ENCODE assay signal across 15 cellular contexts in genomic region chr15:44015555-44015954, GRCh38.
A peak's percentile ranks its signal among the peaks of the same experiment; 100 is the strongest.
DNase-seq lines count a peak whose midpoint lies in the region; ATAC-seq and TF ChIP-seq lines count a peak whose summit lies in the region.
"Had no signal": no experiment of that assay in that cellular context is flagged by ENCODE, and none has a peak within 500 bp of the region (broad histone marks: within the 10 kb centered on the region; RNA-seq: fewer than 3 reads in every experiment).

No MANE protein-coding gene starts in this region.

- TF ChIP-seq CTCF in fibroblast of lung (conservative IDR thresholded peaks at IDR 0.05 in 1 of 2, IDR thresholded peaks at IDR 0.05 in 1 of 2; ENCODE audit: low read depth in 1 of 2, low read length in 2 of 2) (no peak), right lobe of liver (IDR thresholded peaks at IDR 0.05) (no peak), omental fat pad (IDR thresholded peaks at IDR 0.05) (no peak)

- no peaks in the 10 kb centered on the region for H3K36me3 ChIP-seq in adipocyte (ENCODE audit: control insufficient read depth, insufficient read depth, low read length, severe bottlenecking)
- H3K36me3 ChIP-seq in fibroblast of lung (ENCODE audit: control insufficient read depth, insufficient read depth, low read length): no peaks in the 10 kb centered on the region
- no peaks in the 10 kb centered on the region for H3K36me3 ChIP-seq in right lobe of liver
- H3K36me3 ChIP-seq: MG63, Peyer's patch had no signal

- peaks cover 12% of the 10 kb centered on the region for H3K4me1 ChIP-seq in adipocyte (ENCODE audit: control insufficient read depth, insufficient read depth, low read length)
- no peaks in the 10 kb centered on the region for H3K4me1 ChIP-seq in fibroblast of lung (ENCODE audit: control insufficient read depth, extremely low read depth, insufficient read depth, low read length)
- no peaks in the 10 kb centered on the region for H3K4me1 ChIP-seq in right lobe of liver
- H3K4me1 ChIP-seq: Peyer's patch had no signal

- DNase-seq in adipocyte (ENCODE audit: low read depth): peak; percentile 67
- peak; percentile 37 to 47 for DNase-seq in fibroblast of lung (ENCODE audit: low read depth in 2 of 2)
- DNase-seq in right lobe of liver: no peak
- DNase-seq in COR-L47 (lab: John Stamatoyannopoulos, UW): no peak
- no peak for DNase-seq in omental fat pad (ENCODE audit: low spot score)
- DNase-seq: CD8-positive, alpha-beta T cell; KG1; MG63; NCI-H1092 treated with DMSO at 0.1 percent for 48 hours; NCI-H1694; NCI-H82; Peyer's patch; SIG-M5 had no signal

- ATAC-seq in right lobe of liver: peak in 3 of 4 donors; percentile 21 to 67 (median 33)
- ATAC-seq in HG03378 (IDR thresholded peaks at IDR 0.05; ENCODE audit: unreplicated experiment): no peak
- ATAC-seq in omental fat pad (ENCODE audit: low FRiP score): no peak
- ATAC-seq: CD8-positive, alpha-beta T cell had no signal

- H3K4me3 ChIP-seq in adipocyte (ENCODE audit: low read length): no peak overlapping the region
- H3K4me3 ChIP-seq in fibroblast of lung (replicated peaks in 1 of 4; ENCODE audit: control extremely low read depth in 1 of 4, insufficient read depth in 1 of 4, low read depth in 3 of 4, low read length in 4 of 4): no peak overlapping the region
- no peak overlapping the region for H3K4me3 ChIP-seq in right lobe of liver
- H3K4me3 ChIP-seq: MG63, Peyer's patch had no signal

- no peak overlapping the region for H3K4me2 ChIP-seq in fibroblast of lung (ENCODE audit: extremely low read depth, insufficient read depth, low read length)

- peaks cover 8% of the 10 kb centered on the region for H3K27me3 ChIP-seq in adipocyte (replicated peaks; ENCODE audit: control insufficient read depth, insufficient read depth, low read length)
- no peaks in the 10 kb centered on the region for H3K27me3 ChIP-seq in fibroblast of lung (ENCODE audit: control insufficient read depth, insufficient read depth, low read length)
- no peaks in the 10 kb centered on the region for H3K27me3 ChIP-seq in right lobe of liver
- H3K27me3 ChIP-seq: MG63, Peyer's patch had no signal

- TF ChIP-seq POLR2A in right lobe of liver (IDR thresholded peaks at IDR 0.05): no peak

- H3K9ac ChIP-seq in adipocyte (ENCODE audit: low read length) (peak overlapping the region; percentile 27), fibroblast of lung (ENCODE audit: insufficient read depth, low read length) (no peak overlapping the region)

- H3K9me3 ChIP-seq in adipocyte (ENCODE audit: control insufficient read depth, low read length): no peaks in the 10 kb centered on the region
- H3K9me3 ChIP-seq in fibroblast of lung (ENCODE audit: control insufficient read depth, insufficient read depth, low read depth, low read length): no peaks in the 10 kb centered on the region
- no peaks in the 10 kb centered on the region for H3K9me3 ChIP-seq in right lobe of liver
- H3K9me3 ChIP-seq: MG63, Peyer's patch had no signal

- H3K27ac ChIP-seq in fibroblast of lung (ENCODE audit: insufficient read depth, low read length): no peak overlapping the region
- H3K27ac ChIP-seq in right lobe of liver: no peak overlapping the region
- H3K27ac ChIP-seq in temporal lobe (ENCODE audit: low read depth, low read length): peak overlapping the region; percentile 12
- H3K27ac ChIP-seq: Peyer's patch had no signal

- intact Hi-C loops in right lobe of liver (cut with DNase I): no loop called here

- 26% methylated on average over 2 of the region's 2 CpGs for WGBS in right lobe of liver (ENCODE audit: insufficient coverage, low coverage, low lambda C conversion rate, missing lambda C conversion rate)

- H3K79me2 ChIP-seq in fibroblast of lung (ENCODE audit: control insufficient read depth, insufficient read depth, low read length): no peaks in the 10 kb centered on the region

- no peaks in the 10 kb centered on the region for H4K20me1 ChIP-seq in fibroblast of lung (ENCODE audit: control insufficient read depth, extremely low read depth, insufficient read depth, low read length)

- no peak overlapping the region for H2AFZ ChIP-seq in fibroblast of lung (ENCODE audit: low read length)

Comparison
In these comparisons a context has a peak if more than half of its experiments do, and no peak if none do; other contexts are left out.
1. DNase-seq: peak in adipocyte (single experiment) and fibroblast of lung (2 of 2); none in right lobe of liver (0 of 3), COR-L47 (single experiment) and omental fat pad (single experiment).
2. ATAC-seq: peak in right lobe of liver (3 of 4); none in HG03378 (single experiment) and omental fat pad (single experiment).